ENCODE assay signal across 1 cellular context in genomic region chr2:23627236-23627990, GRCh38.
TF ChIP-seq lines count a peak whose summit lies in the region.

No MANE protein-coding gene starts in this region.

TF ChIP-seq in GM23338, 12 proteins besides CTCF, POLR2A, EP300 and RAD21 (continued from another document):
- no peak for TF ChIP-seq ZNF462 (CRISPR knock-in tag; IDR thresholded peaks at IDR 0.05)
